Comparison of ENCODE assay signal across 8 cellular contexts in the genomic region with DNA sequence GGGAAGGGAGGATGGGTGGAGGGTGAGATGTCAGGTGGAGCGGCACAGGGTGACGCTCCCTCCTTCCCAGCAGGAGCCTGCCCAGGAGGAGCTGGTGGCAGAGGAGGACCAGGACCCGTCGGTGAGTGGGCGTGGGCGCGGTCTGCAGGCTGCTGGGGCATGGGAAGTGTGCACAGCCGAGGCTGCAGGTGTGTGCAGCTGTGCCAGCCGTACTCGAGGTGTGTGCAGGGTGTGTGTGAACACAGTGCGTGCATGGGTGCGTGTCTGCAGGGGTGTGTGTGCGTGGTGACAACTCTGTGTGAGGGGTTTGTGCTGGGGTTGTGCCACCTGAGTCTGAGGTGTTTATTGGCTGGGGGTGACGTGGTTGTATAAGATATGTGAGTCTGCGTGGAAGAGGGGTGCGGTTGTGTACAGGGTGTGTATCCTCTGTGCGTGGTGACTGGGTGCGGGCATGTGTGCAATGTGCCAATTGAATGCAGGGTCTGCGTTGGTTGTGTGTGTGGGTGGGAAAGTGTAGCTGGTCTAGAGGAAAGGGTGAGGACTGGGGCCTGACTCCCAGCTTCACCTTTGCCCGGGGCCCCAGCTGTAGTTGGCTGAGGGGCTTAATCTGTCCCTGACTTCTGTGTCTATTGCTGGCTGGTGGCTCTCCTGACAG. TPM values are rescaled to one million over a fixed set of nuclear protein-coding genes. Genes with fewer than 3 reads are reported as not detected.
DNase-seq lines count a peak whose midpoint lies in the region; ATAC-seq and TF ChIP-seq lines count a peak whose summit lies in the region.

No MANE protein-coding gene starts in this region.

- no peaks in the 10 kb centered on the region for H3K27me3 Mint-ChIP-seq in CD4-positive, alpha-beta T cell
- no peaks in the 10 kb centered on the region for H3K27me3 Mint-ChIP-seq in activated B cell treated with CpG ODN at 0.5 μM for 24 hours

- no peaks in the 10 kb centered on the region for H3K9me3 Mint-ChIP-seq in CD4-positive, alpha-beta T cell
- H3K9me3 Mint-ChIP-seq in activated B cell treated with CpG ODN at 0.5 μM for 24 hours, result no peaks in the 10 kb centered on the region

- no peaks in the 10 kb centered on the region for H3K9me3 ChIP-seq in CD4-positive, alpha-beta T cell (ENCODE audit: control insufficient read depth, low read length)
- H3K9me3 ChIP-seq in muscle layer of duodenum (ENCODE audit: control insufficient read depth in 1 of 2, low read length in 2 of 2), result no peaks in the 10 kb centered on the region
- H3K9me3 ChIP-seq in tibial nerve, result no peaks in the 10 kb centered on the region

- H3K4me3 Mint-ChIP-seq in CD4-positive, alpha-beta T cell, result peak overlapping the region; percentile 91
- H3K4me3 Mint-ChIP-seq in activated B cell treated with CpG ODN at 0.5 μM for 24 hours, result peak overlapping the region; percentile 82

- peak overlapping the region; percentile 36 for H3K27ac ChIP-seq in CD4-positive, alpha-beta T cell (ENCODE audit: low read depth, low read length)
- peak overlapping the region; percentile 77 for H3K27ac ChIP-seq in muscle layer of duodenum (ENCODE audit: low read length)
- peak overlapping the region; percentile 74 to 94 (median 91) for H3K27ac ChIP-seq in tibial nerve

- peak overlapping the region; percentile 64 to 91 for H3K4me3 ChIP-seq in muscle layer of duodenum (ENCODE audit: low read depth in 1 of 2, low read length in 2 of 2)
- H3K4me3 ChIP-seq in tibial nerve, result peak overlapping the region; percentile 61 to 74 (median 71)

- peaks cover 10% of the 10 kb centered on the region for H3K36me3 Mint-ChIP-seq in CD4-positive, alpha-beta T cell (ENCODE audit: low read depth)
- H3K36me3 Mint-ChIP-seq in activated B cell treated with CpG ODN at 0.5 μM for 24 hours (ENCODE audit: low read depth), result peaks cover 9% of the 10 kb centered on the region

- POLR2A ChIA-PET in CD4-positive, alpha-beta T cell (lab: Charles Lee), result interaction anchor here (1.0 to 3.3 kb wide), 8 partner anchors 8 to 137 kb away, joined by 3 to 19 read pairs (median 6); a partner anchor contains a TSS
- POLR2A ChIA-PET in activated B cell treated with CpG ODN at 0.5 μM for 24 hours (lab: Charles Lee), result interaction anchor here (0.6 to 3.9 kb wide), 9 partner anchors 9 to 115 kb away, joined by 3 to 56 read pairs (median 7); a partner anchor contains a TSS

- CTCF ChIA-PET in CD4-positive, alpha-beta T cell (lab: Charles Lee), result interaction anchor here (1.2 to 4.4 kb wide), 3 partner anchors 11 to 113 kb away, joined by 4 to 32 read pairs (median 11); no protein-coding TSS in a partner anchor
- CTCF ChIA-PET in activated B cell treated with CpG ODN at 0.5 μM for 24 hours (lab: Charles Lee), result interaction anchor here (0.9 to 1.6 kb wide), 3 partner anchors 11 to 26 kb away, joined by 3 to 11 read pairs (median 5); no protein-coding TSS in a partner anchor

- no peaks in the 10 kb centered on the region for H3K27me3 ChIP-seq in CD4-positive, alpha-beta T cell (ENCODE audit: control insufficient read depth, insufficient read depth, low read length)
- H3K27me3 ChIP-seq in muscle layer of duodenum (ENCODE audit: low read depth, low read length) (no peaks in the 10 kb centered on the region), tibial nerve (no peaks in the 10 kb centered on the region)

- H3K36me3 ChIP-seq in muscle layer of duodenum (ENCODE audit: control insufficient read depth in 1 of 2, insufficient read depth in 2 of 2, low read length in 2 of 2), result peaks cover 0 to 18% of the 10 kb centered on the region in 2 donors
- H3K36me3 ChIP-seq in tibial nerve, result peaks cover 0 to 24% (median 0%) of the 10 kb centered on the region in 3 donors

- H3K4me1 ChIP-seq in muscle layer of duodenum (ENCODE audit: control insufficient read depth in 1 of 2, insufficient read depth in 2 of 2, low read length in 2 of 2) (peaks cover 0 to 16% of the 10 kb centered on the region in 2 donors), tibial nerve (peaks cover 0 to 41% (median 9%) of the 10 kb centered on the region in 4 donors)

- H3K27ac Mint-ChIP-seq in CD4-positive, alpha-beta T cell, result peak overlapping the region; percentile 77
- H3K27ac Mint-ChIP-seq in activated B cell treated with CpG ODN at 0.5 μM for 24 hours, result peak overlapping the region; percentile 90

- no peak for TF ChIP-seq CTCF in CD4-positive, alpha-beta T cell (IDR thresholded peaks at IDR 0.05)
- TF ChIP-seq CTCF in activated B cell treated with CpG ODN at 0.5 μM for 24 hours (IDR thresholded peaks at IDR 0.05) (no peak), tibial nerve (IDR thresholded peaks at IDR 0.05) (peak in 1 of 5 experiments; percentile 2)

- no peak for TF ChIP-seq POLR2A in tibial nerve (IDR thresholded peaks at IDR 0.05)

- intact Hi-C loops in CD4-positive, alpha-beta T cell (cut with DNase I, micrococcal nuclease), result loop anchor here in 1 of 2 experiments (2.0 kb wide), 1 partner anchor 15 kb away; no protein-coding TSS in a partner anchor
- intact Hi-C loops in activated B cell treated with CpG ODN at 0.5 μM for 24 hours (cut with micrococcal nuclease), result no loop called here

- DNase-seq in CD4-positive, alpha-beta T cell, result peak in 9 of 10 experiments; percentile 21 to 59 (median 33)
- DNase-seq in activated B cell treated with CpG ODN at 0.5 μM for 24 hours (peak; percentile 41), tibial nerve (ENCODE audit: low spot score in 2 of 2) (peak in 1 of 2 donors; percentile 21), NCI-H146 treated with DMSO at 0.1 percent for 48 hours (lab: John Stamatoyannopoulos, UW; ENCODE audit: unreplicated experiment) (no peak), NCI-H2196 (lab: John Stamatoyannopoulos, UW; ENCODE audit: unreplicated experiment) (no peak)
- DNase-seq in effector CD4-positive, alpha-beta T cell, result peak; percentile 20

- peaks cover 54% of the 10 kb centered on the region for H3K4me1 Mint-ChIP-seq in CD4-positive, alpha-beta T cell (ENCODE audit: low read depth)
- peaks cover 56% of the 10 kb centered on the region for H3K4me1 Mint-ChIP-seq in activated B cell treated with CpG ODN at 0.5 μM for 24 hours

- 11 to 13% methylated on average over 20 of the region's 20 CpGs for WGBS in tibial nerve, 2 donors

- no peak for TF ChIP-seq EP300 in tibial nerve (IDR thresholded peaks at IDR 0.05)

- peak; percentile 64 for ATAC-seq in CD4-positive, alpha-beta T cell (ENCODE audit: poor library complexity)
- ATAC-seq in activated B cell treated with CpG ODN at 0.5 μM for 24 hours (ENCODE audit: low read depth), result peak; percentile 26
- no peak for ATAC-seq in HG03108 (IDR thresholded peaks at IDR 0.05; ENCODE audit: unreplicated experiment)

RNA-seq across cellular contexts. Expression of a gene that starts 0.7 kb away (rescaled TPM):
- total RNA-seq in CD4-positive, alpha-beta T cell, result 10 to 100 TPM; 17.0 to 19.1 TPM
- total RNA-seq in activated B cell treated with CpG ODN at 0.5 μM for 24 hours (25.2 and 30.7 TPM in 2 replicates), tibial nerve (100 to 1,000 TPM in 2 of 4 donors, 10 to 100 TPM in 2; 59.4 to 109 (median 98.8) TPM)

RNA-seq across cellular contexts. Expression of a gene that starts 9.0 kb away (rescaled TPM):
- total RNA-seq in CD4-positive, alpha-beta T cell, result 1 to 10 TPM; 1.1 to 1.7 TPM
- total RNA-seq in activated B cell treated with CpG ODN at 0.5 μM for 24 hours, result 14.4 and 15.3 TPM in 2 replicates
- total RNA-seq in tibial nerve, result 10 to 100 TPM; 44.7 to 93.3 (median 64.7) TPM

RNA-seq across cellular contexts. Expression of a gene that starts 12.2 kb away (rescaled TPM):
- total RNA-seq in CD4-positive, alpha-beta T cell, result 10 to 100 TPM; 27.7 to 28.9 TPM
- total RNA-seq in activated B cell treated with CpG ODN at 0.5 μM for 24 hours (49.6 and 55.8 TPM in 2 replicates), tibial nerve (10 to 100 TPM; 54.3 to 75.4 (median 59.0) TPM)

RNA-seq across cellular contexts. Expression of a gene that starts 29.9 kb away (rescaled TPM):
- under 1 TPM; 0.33 to 0.95 TPM for total RNA-seq in CD4-positive, alpha-beta T cell
- total RNA-seq in activated B cell treated with CpG ODN at 0.5 μM for 24 hours, result 7.2 and 7.8 TPM in 2 replicates
- 10 to 100 TPM; 19.3 to 65.7 (median 34.2) TPM for total RNA-seq in tibial nerve

RNA-seq across cellular contexts. Expression of a gene that starts 34.1 kb away (rescaled TPM):
- 10 to 100 TPM; 12.0 to 12.9 TPM for total RNA-seq in CD4-positive, alpha-beta T cell
- total RNA-seq in activated B cell treated with CpG ODN at 0.5 μM for 24 hours (50.7 and 58.9 TPM in 2 replicates), tibial nerve (100 to 1,000 TPM in 1 of 4 donors, 10 to 100 TPM in 3; 58.3 to 102 (median 66.2) TPM)

Comparison
In these comparisons a context has a peak if more than half of its experiments do, and no peak if none do; other contexts are left out.
1. DNase-seq: peak in CD4-positive, alpha-beta T cell (9 of 10), activated B cell treated with CpG ODN at 0.5 μM for 24 hours (single experiment) and effector CD4-positive, alpha-beta T cell (single experiment); none in NCI-H146 treated with DMSO at 0.1 percent for 48 hours (single experiment) and NCI-H2196 (single experiment).
2. H3K27ac ChIP-seq: peak in every context shown above with its lines; median percentile 91 in tibial nerve; 77 in muscle layer of duodenum; 36 in CD4-positive, alpha-beta T cell.